ENCODE assay signal across 19 cellular contexts in genomic region chr20:1273366-1273765, GRCh38. TPM values are rescaled to one million over a fixed set of nuclear protein-coding genes. Genes with fewer than 3 reads are reported as not detected.
A peak's percentile ranks its signal among the peaks of the same experiment; 100 is the strongest.
DNase-seq lines count a peak whose midpoint lies in the region; ATAC-seq and TF ChIP-seq lines count a peak whose summit lies in the region.
"Had no signal": no experiment of that assay in that cellular context is flagged by ENCODE, and none has a peak within 500 bp of the region (broad histone marks: within the 10 kb centered on the region; RNA-seq: fewer than 3 reads in every experiment).

No MANE protein-coding gene starts in this region.

- H3K27ac ChIP-seq in layer of hippocampus (ENCODE audit: low read depth, low read length) = peak overlapping the region; percentile 54
- H3K27ac ChIP-seq: 22Rv1 had no signal

- H3K27me3 ChIP-seq in adipocyte (replicated peaks; ENCODE audit: control insufficient read depth, insufficient read depth, low read length) = no peaks in the 10 kb centered on the region
- no peaks in the 10 kb centered on the region for H3K27me3 ChIP-seq in layer of hippocampus (ENCODE audit: control insufficient read depth, insufficient read depth, low read length)

- H3K27me3 Mint-ChIP-seq in activated CD8-positive, alpha-beta T cell treated with anti-CD3 and anti-CD28 coated beads, Interleukin-2, amount 10 ng/mL, durations not matched to agents 7 days and 5 days (ENCODE audit: low read depth) = no peaks in the 10 kb centered on the region
- no peaks in the 10 kb centered on the region for H3K27me3 Mint-ChIP-seq in activated CD8-positive, alpha-beta T cell treated with anti-CD3 and anti-CD28 coated beads for 36 hours
- H3K27me3 Mint-ChIP-seq in type B pancreatic cell = no peaks in the 10 kb centered on the region
- H3K27me3 Mint-ChIP-seq: B cell; CD4-positive, alpha-beta T cell had no signal

- H3K9ac ChIP-seq in adipocyte (ENCODE audit: low read length) = no peak overlapping the region

- no peaks in the 10 kb centered on the region for H3K9me3 ChIP-seq in adipocyte (ENCODE audit: control insufficient read depth, low read length)

- TF ChIP-seq CTCF in activated CD8-positive, alpha-beta T cell treated with anti-CD3 and anti-CD28 coated beads for 36 hours (IDR thresholded peaks at IDR 0.05) = no peak
- TF ChIP-seq CTCF in type B pancreatic cell (conservative IDR thresholded peaks at IDR 0.05) (no peak), foreskin fibroblast (IDR thresholded peaks at IDR 0.05; ENCODE audit: low read depth, low read length) (no peak)

- no peaks in the 10 kb centered on the region for H3K36me3 ChIP-seq in adipocyte (ENCODE audit: control insufficient read depth, insufficient read depth, low read length, severe bottlenecking)

- intact Hi-C loops in activated CD8-positive, alpha-beta T cell treated with anti-CD3 and anti-CD28 coated beads for 36 hours (cut with micrococcal nuclease) = no loop called here

- H3K4me3 Mint-ChIP-seq in activated CD8-positive, alpha-beta T cell treated with anti-CD3 and anti-CD28 coated beads, Interleukin-2, amount 10 ng/mL, durations not matched to agents 7 days and 5 days = no peak overlapping the region
- H3K4me3 Mint-ChIP-seq in activated CD8-positive, alpha-beta T cell treated with anti-CD3 and anti-CD28 coated beads for 36 hours = no peak overlapping the region
- no peak overlapping the region for H3K4me3 Mint-ChIP-seq in type B pancreatic cell
- H3K4me3 Mint-ChIP-seq: B cell; CD4-positive, alpha-beta T cell had no signal

- peak; percentile 14 for DNase-seq in activated CD8-positive, alpha-beta T cell treated with anti-CD3 and anti-CD28 coated beads, Interleukin-2, amount 10 ng/mL, durations not matched to agents 7 days and 5 days
- no peak for DNase-seq in activated CD8-positive, alpha-beta T cell treated with anti-CD3 and anti-CD28 coated beads for 36 hours
- DNase-seq in adipocyte (ENCODE audit: low read depth) = peak; percentile 20
- no peak for DNase-seq in type B pancreatic cell (ENCODE audit: extremely low spot score, unreplicated experiment)
- no peak for DNase-seq in foreskin fibroblast
- no peak for DNase-seq in mesenteric fat pad (ENCODE audit: low spot score)
- DNase-seq: CD4-positive, alpha-beta T cell; DMS53; KG1; NCI-H1417; NCI-H1930; NCI-H226; NCI-H524 treated with DMSO at 0.1 percent for 48 hours; RPMI8226; SHP77 treated with DMSO at 0.1 percent for 48 hours had no signal

- no peak overlapping the region for H3K27ac Mint-ChIP-seq in activated CD8-positive, alpha-beta T cell treated with anti-CD3 and anti-CD28 coated beads, Interleukin-2, amount 10 ng/mL, durations not matched to agents 7 days and 5 days
- no peak overlapping the region for H3K27ac Mint-ChIP-seq in activated CD8-positive, alpha-beta T cell treated with anti-CD3 and anti-CD28 coated beads for 36 hours
- H3K27ac Mint-ChIP-seq in type B pancreatic cell = peak overlapping the region; percentile 54
- H3K27ac Mint-ChIP-seq: B cell had no signal

- H3K4me3 ChIP-seq in adipocyte (ENCODE audit: low read length) (no peak overlapping the region), foreskin fibroblast (ENCODE audit: low read depth in 1 of 2, low read length in 2 of 2) (no peak overlapping the region)

- peaks cover 2% of the 10 kb centered on the region for H3K36me3 Mint-ChIP-seq in activated CD8-positive, alpha-beta T cell treated with anti-CD3 and anti-CD28 coated beads, Interleukin-2, amount 10 ng/mL, durations not matched to agents 7 days and 5 days (ENCODE audit: low read depth)
- no peaks in the 10 kb centered on the region for H3K36me3 Mint-ChIP-seq in activated CD8-positive, alpha-beta T cell treated with anti-CD3 and anti-CD28 coated beads for 36 hours (ENCODE audit: low read depth)
- H3K36me3 Mint-ChIP-seq in type B pancreatic cell = no peaks in the 10 kb centered on the region

- no peaks in the 10 kb centered on the region for H3K4me1 ChIP-seq in adipocyte (ENCODE audit: control insufficient read depth, insufficient read depth, low read length)

- peaks cover 2% of the 10 kb centered on the region for H3K4me1 Mint-ChIP-seq in activated CD8-positive, alpha-beta T cell treated with anti-CD3 and anti-CD28 coated beads, Interleukin-2, amount 10 ng/mL, durations not matched to agents 7 days and 5 days (ENCODE audit: low read depth)
- peaks cover 29% of the 10 kb centered on the region for H3K4me1 Mint-ChIP-seq in activated CD8-positive, alpha-beta T cell treated with anti-CD3 and anti-CD28 coated beads for 36 hours (ENCODE audit: low read depth)
- no peaks in the 10 kb centered on the region for H3K4me1 Mint-ChIP-seq in type B pancreatic cell (ENCODE audit: unreplicated experiment)
- H3K4me1 Mint-ChIP-seq: B cell had no signal

- H3K9me3 Mint-ChIP-seq in activated CD8-positive, alpha-beta T cell treated with anti-CD3 and anti-CD28 coated beads, Interleukin-2, amount 10 ng/mL, durations not matched to agents 7 days and 5 days (ENCODE audit: insufficient read depth) = no peaks in the 10 kb centered on the region
- H3K9me3 Mint-ChIP-seq in activated CD8-positive, alpha-beta T cell treated with anti-CD3 and anti-CD28 coated beads for 36 hours = no peaks in the 10 kb centered on the region
- no peaks in the 10 kb centered on the region for H3K9me3 Mint-ChIP-seq in type B pancreatic cell
- H3K9me3 Mint-ChIP-seq: CD4-positive, alpha-beta T cell had no signal

- no peak for ATAC-seq in activated CD8-positive, alpha-beta T cell treated with anti-CD3 and anti-CD28 coated beads, Interleukin-2, amount 10 ng/mL, durations not matched to agents 7 days and 5 days
- ATAC-seq in activated CD8-positive, alpha-beta T cell treated with anti-CD3 and anti-CD28 coated beads for 36 hours = no peak
- no peak for ATAC-seq in GM19351 (IDR thresholded peaks at IDR 0.05; ENCODE audit: unreplicated experiment)

- CTCF ChIA-PET in activated CD8-positive, alpha-beta T cell treated with anti-CD3 and anti-CD28 coated beads, Interleukin-2, amount 10 ng/mL, durations not matched to agents 7 days and 5 days (lab: Charles Lee) = interaction anchor here (1.1 to 1.7 kb wide), 4 partner anchors 8 to 231 kb away, joined by 3 to 4 read pairs (median 4); no protein-coding TSS in a partner anchor
- CTCF ChIA-PET in activated CD8-positive, alpha-beta T cell treated with anti-CD3 and anti-CD28 coated beads for 36 hours (lab: Charles Lee) = interaction anchor here (1.0 to 1.8 kb wide), 2 partner anchors 8 to 46 kb away, joined by 3 to 4 read pairs; no protein-coding TSS in a partner anchor

- POLR2A ChIA-PET in activated CD8-positive, alpha-beta T cell treated with anti-CD3 and anti-CD28 coated beads, Interleukin-2, amount 10 ng/mL, durations not matched to agents 7 days and 5 days (lab: Charles Lee) = interaction anchor here (1.0 kb wide), 1 partner anchor 32 kb away, joined by 3 read pairs; no protein-coding TSS in a partner anchor
- POLR2A ChIA-PET in activated CD8-positive, alpha-beta T cell treated with anti-CD3 and anti-CD28 coated beads for 36 hours (lab: Charles Lee) = interaction anchor here (0.6 to 1.6 kb wide), 4 partner anchors 12 to 471 kb away, joined by 3 to 7 read pairs (median 4); no protein-coding TSS in a partner anchor

RNA-seq across cellular contexts. Expression of gene SNPH, which starts 7.3 kb away (rescaled TPM):
- 1 to 10 TPM; 6.5 to 7.6 TPM for total RNA-seq in activated CD8-positive, alpha-beta T cell treated with anti-CD3 and anti-CD28 coated beads, Interleukin-2, amount 10 ng/mL, durations not matched to agents 7 days and 5 days
- total RNA-seq in activated CD8-positive, alpha-beta T cell treated with anti-CD3 and anti-CD28 coated beads for 36 hours = 1 to 10 TPM; 3.7 to 4.1 TPM
- 2.7 and 3.6 TPM in 2 replicates for total RNA-seq in type B pancreatic cell (ENCODE audit: low replicate concordance)
- total RNA-seq in mesenteric fat pad = 4.9 TPM

RNA-seq across cellular contexts. Expression of gene RAD21L1, which starts 47.5 kb away (rescaled TPM):
- under 1 TPM in 1 of 2 experiments, not detected in 1; 0.18 TPM for total RNA-seq in activated CD8-positive, alpha-beta T cell treated with anti-CD3 and anti-CD28 coated beads, Interleukin-2, amount 10 ng/mL, durations not matched to agents 7 days and 5 days
- total RNA-seq in activated CD8-positive, alpha-beta T cell treated with anti-CD3 and anti-CD28 coated beads for 36 hours = under 1 TPM; 0.18 to 0.25 TPM
- total RNA-seq in type B pancreatic cell (ENCODE audit: low replicate concordance) (not detected in 2 replicates), mesenteric fat pad (not detected)
- total RNA-seq: B cell had no signal

RNA-seq across cellular contexts. Expression of gene SDCBP2, which starts 55.6 kb away (rescaled TPM):
- total RNA-seq in activated CD8-positive, alpha-beta T cell treated with anti-CD3 and anti-CD28 coated beads, Interleukin-2, amount 10 ng/mL, durations not matched to agents 7 days and 5 days = 1 to 10 TPM; 1.9 to 2.0 TPM
- total RNA-seq in activated CD8-positive, alpha-beta T cell treated with anti-CD3 and anti-CD28 coated beads for 36 hours = 1 to 10 TPM; 3.0 to 3.7 TPM
- 4.9 and 7.4 TPM in 2 replicates for total RNA-seq in type B pancreatic cell (ENCODE audit: low replicate concordance)
- total RNA-seq in mesenteric fat pad = 7.2 TPM

Comparison
In these comparisons a context has a peak if more than half of its experiments do, and no peak if none do; other contexts are left out.
1. DNase-seq: peak in activated CD8-positive, alpha-beta T cell treated with anti-CD3 and anti-CD28 coated beads, Interleukin-2, amount 10 ng/mL, durations not matched to agents 7 days and 5 days (single experiment) and adipocyte (single experiment); none in activated CD8-positive, alpha-beta T cell treated with anti-CD3 and anti-CD28 coated beads for 36 hours (single experiment), type B pancreatic cell (single experiment), foreskin fibroblast (0 of 2) and mesenteric fat pad (single experiment).